ENCODE assay signal across 8 cellular contexts in the genomic region with DNA sequence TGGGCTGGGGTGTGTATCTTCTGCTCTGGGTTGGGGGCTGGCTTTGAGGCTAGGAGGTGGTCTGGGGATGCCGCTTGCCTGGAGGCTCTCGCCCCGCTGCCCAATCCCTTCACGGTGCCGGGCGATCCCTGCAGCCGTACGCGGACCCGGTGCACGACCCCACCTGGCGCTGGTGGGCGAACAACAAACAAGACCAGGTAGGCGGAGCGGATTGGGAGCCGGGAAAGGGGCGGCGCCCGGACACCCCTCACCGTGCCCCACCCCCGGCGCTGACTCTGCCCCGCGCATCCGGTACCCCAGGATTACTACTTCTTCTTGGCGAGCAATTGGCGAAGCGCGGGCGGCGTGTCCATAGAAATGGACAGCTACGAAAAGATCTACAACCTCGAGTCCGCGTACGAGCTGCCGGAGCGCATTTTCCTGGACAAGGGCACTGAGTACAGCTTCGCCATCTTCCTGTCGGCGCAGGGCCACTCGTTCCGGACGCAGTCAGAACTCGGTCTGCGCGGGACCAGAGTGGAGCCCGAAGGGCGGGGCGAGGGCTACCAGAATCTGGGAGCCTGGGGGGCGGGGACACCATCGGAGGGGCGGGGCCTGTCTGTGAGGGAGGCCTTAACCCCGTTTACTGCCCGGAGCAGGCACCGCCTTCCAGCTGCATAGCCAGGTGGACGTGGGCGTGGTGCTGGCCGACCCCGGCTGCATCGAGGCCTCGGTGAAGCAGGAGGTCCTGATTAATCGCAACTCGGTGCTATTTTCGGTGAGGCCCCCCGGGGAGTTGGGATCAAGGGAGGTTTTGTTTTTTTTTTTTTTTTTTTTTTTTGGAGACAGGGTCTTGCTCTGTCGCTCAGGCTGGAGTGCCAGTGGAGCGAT. TPM values are rescaled to one million over a fixed set of nuclear protein-coding genes. Genes with fewer than 3 reads are reported as not detected.
DNase-seq lines count a peak whose midpoint lies in the region; ATAC-seq and TF ChIP-seq lines count a peak whose summit lies in the region.

No MANE protein-coding gene starts in this region.

- no peaks in the 10 kb centered on the region for H4K20me1 ChIP-seq in HCT116 (ENCODE audit: insufficient read depth)

- TF ChIP-seq RAD21 in HCT116 (IDR thresholded peaks at IDR 0.05; ENCODE audit: low read depth): no peak

- H3K27ac Mint-ChIP-seq in CD8-positive, alpha-beta T cell: no peak overlapping the region
- peak overlapping the region; percentile 71 for H3K27ac Mint-ChIP-seq in activated CD4-positive, alpha-beta memory T cell treated with anti-CD3 and anti-CD28 coated beads for 36 hours
- H3K27ac Mint-ChIP-seq in effector memory CD8-positive, alpha-beta T cell: peak overlapping the region in 1 of 2 donors; percentile 63

- BruUV-seq in HCT116 (replicated peaks; lab: Mats Ljungman, UMichigan): no TSS peak

- ATAC-seq in CD8-positive, alpha-beta T cell: peak; percentile 64
- ATAC-seq in HCT116 (peak; percentile 80), GM18868 (IDR thresholded peaks at IDR 0.05; ENCODE audit: unreplicated experiment) (no peak)
- peak; percentile 57 for ATAC-seq in effector memory CD8-positive, alpha-beta T cell (replicated peaks)

- peak; percentile 23 to 70 (median 62) for DNase-seq in CD8-positive, alpha-beta T cell
- peak; percentile 58 for DNase-seq in HCT116 (ENCODE audit: low read depth, low spot score)
- DNase-seq in NCI-H510A treated with DMSO at 0.1 percent for 48 hours (lab: John Stamatoyannopoulos, UW): peak; percentile 79
- peak; percentile 94 for DNase-seq in activated CD4-positive, alpha-beta memory T cell treated with anti-CD3 and anti-CD28 coated beads for 36 hours
- DNase-seq in effector memory CD8-positive, alpha-beta T cell: peak; percentile 29 to 38 (median 36)
- DNase-seq in mesenteric fat pad (ENCODE audit: low spot score): peak; percentile 91
- DNase-seq in stimulated activated CD8-positive, alpha-beta memory T cell treated with anti-CD3 and anti-CD28 coated beads, Interleukin-2, amount 100 ng/mL, for 1 hour (ENCODE audit: low read depth in 2 of 2): peak; percentile 33 to 36

- H3K4me1 ChIP-seq in CD8-positive, alpha-beta T cell (ENCODE audit: insufficient read depth, low read length): peaks cover 10% of the 10 kb centered on the region
- H3K4me1 ChIP-seq in HCT116 (ENCODE audit: control insufficient read depth in 1 of 2, insufficient read depth in 2 of 2, low read length in 2 of 2): peaks cover 8 to 20% of the 10 kb centered on the region in 2 experiments; a peak in 3 of 4 replicates

- H3K36me3 ChIP-seq in CD8-positive, alpha-beta T cell (ENCODE audit: insufficient read depth, low read length): no peaks in the 10 kb centered on the region
- no peaks in the 10 kb centered on the region for H3K36me3 ChIP-seq in HCT116 (ENCODE audit: control insufficient read depth in 1 of 2, insufficient read depth in 2 of 2, low read length in 2 of 2)

- POLR2A ChIA-PET in CD8-positive, alpha-beta T cell (lab: Charles Lee): interaction anchor here (1.6 kb wide), 1 partner anchor 12 kb away, joined by 8 read pairs; a partner anchor contains a TSS
- POLR2A ChIA-PET in HCT116 (lab: Charles Lee): interaction anchor here (1.7 to 2.3 kb wide), 2 partner anchors 12 to 25 kb away, joined by 7 to 12 read pairs; a partner anchor contains a TSS
- POLR2A ChIA-PET in activated CD4-positive, alpha-beta memory T cell treated with anti-CD3 and anti-CD28 coated beads for 36 hours (lab: Charles Lee): interaction anchor here (0.9 to 2.1 kb wide), 3 partner anchors 12 to 25 kb away, joined by 3 to 8 read pairs (median 4); a partner anchor contains a TSS

- peak overlapping the region; percentile 81 for H3K4me3 Mint-ChIP-seq in CD8-positive, alpha-beta T cell
- peak overlapping the region; percentile 82 for H3K4me3 Mint-ChIP-seq in activated CD4-positive, alpha-beta memory T cell treated with anti-CD3 and anti-CD28 coated beads for 36 hours
- H3K4me3 Mint-ChIP-seq in effector memory CD8-positive, alpha-beta T cell: peak overlapping the region; percentile 70 to 77

- H3K27ac ChIP-seq in CD8-positive, alpha-beta T cell (ENCODE audit: low read depth, low read length): no peak overlapping the region
- H3K27ac ChIP-seq in HCT116 (ENCODE audit: low read depth, low read length): peak overlapping the region; percentile 74

- TF ChIP-seq POLR2A in HCT116 (IDR thresholded peaks at IDR 0.05; ENCODE audit: borderline replicate concordance, extremely low read depth, insufficient read depth, insufficient read length): no peak

- TF ChIP-seq CTCF in CD8-positive, alpha-beta T cell (IDR thresholded peaks at IDR 0.05): no peak
- no peak for TF ChIP-seq CTCF in HCT116 (IDR thresholded peaks at IDR 0.05 in 2 of 3, conservative IDR thresholded peaks at IDR 0.05 in 1 of 3; ENCODE audit: borderline replicate concordance in 1 of 3, insufficient read depth in 1 of 3, low read depth in 2 of 3, low read length in 2 of 3)

- H3K9me2 ChIP-seq in HCT116 (ENCODE audit: insufficient read depth): no peaks in the 10 kb centered on the region

- peaks cover 2% of the 10 kb centered on the region for H3K27me3 Mint-ChIP-seq in CD8-positive, alpha-beta T cell (ENCODE audit: low read depth)
- peaks cover 12% of the 10 kb centered on the region for H3K27me3 Mint-ChIP-seq in activated CD4-positive, alpha-beta memory T cell treated with anti-CD3 and anti-CD28 coated beads for 36 hours
- H3K27me3 Mint-ChIP-seq in effector memory CD8-positive, alpha-beta T cell: peaks cover 13 to 23% of the 10 kb centered on the region in 2 donors

- RAD21 ChIA-PET in HCT116 (lab: Charles Lee; ENCODE audit: low non-redundant PET in 1 of 2, low total read pairs in 2 of 2, uncharacterized antibody in 2 of 2, unreplicated experiment in 2 of 2): no interaction called here

- no peaks in the 10 kb centered on the region for H3K9me3 Mint-ChIP-seq in CD8-positive, alpha-beta T cell
- H3K9me3 Mint-ChIP-seq in activated CD4-positive, alpha-beta memory T cell treated with anti-CD3 and anti-CD28 coated beads for 36 hours: no peaks in the 10 kb centered on the region
- no peaks in the 10 kb centered on the region for H3K9me3 Mint-ChIP-seq in effector memory CD8-positive, alpha-beta T cell

- peak overlapping the region; percentile 46 for H3K9ac ChIP-seq in HCT116 (ENCODE audit: low read length)

- no peaks in the 10 kb centered on the region for H3K36me3 Mint-ChIP-seq in CD8-positive, alpha-beta T cell
- no peaks in the 10 kb centered on the region for H3K36me3 Mint-ChIP-seq in activated CD4-positive, alpha-beta memory T cell treated with anti-CD3 and anti-CD28 coated beads for 36 hours
- H3K36me3 Mint-ChIP-seq in effector memory CD8-positive, alpha-beta T cell (ENCODE audit: insufficient read depth): peaks cover 7% of the 10 kb centered on the region

- peak overlapping the region; percentile 92 for H2AFZ ChIP-seq in HCT116 (ENCODE audit: low read depth, low read length, poor library complexity, severe bottlenecking)

- no peaks in the 10 kb centered on the region for H3K79me2 ChIP-seq in HCT116 (ENCODE audit: insufficient read depth, low read length)

- H3K4me1 Mint-ChIP-seq in CD8-positive, alpha-beta T cell (ENCODE audit: low read depth): peaks cover 14% of the 10 kb centered on the region
- H3K4me1 Mint-ChIP-seq in activated CD4-positive, alpha-beta memory T cell treated with anti-CD3 and anti-CD28 coated beads for 36 hours (ENCODE audit: low read depth): peaks cover 8% of the 10 kb centered on the region
- H3K4me1 Mint-ChIP-seq in effector memory CD8-positive, alpha-beta T cell (ENCODE audit: low read depth in 2 of 2): peaks cover 13 to 14% of the 10 kb centered on the region in 2 donors

- CTCF ChIA-PET in CD8-positive, alpha-beta T cell (lab: Charles Lee): interaction anchor here (0.8 kb wide), 1 partner anchor 40 kb away, joined by 3 read pairs; no protein-coding TSS in a partner anchor
- CTCF ChIA-PET in HCT116 (lab: Charles Lee): interaction anchor here (1.0 kb wide), 1 partner anchor 26 kb away, joined by 3 read pairs; a partner anchor contains a TSS
- CTCF ChIA-PET in activated CD4-positive, alpha-beta memory T cell treated with anti-CD3 and anti-CD28 coated beads for 36 hours (lab: Charles Lee): interaction anchor here (0.6 to 1.9 kb wide), 4 partner anchors 12 to 119 kb away, joined by 3 to 8 read pairs (median 4); a partner anchor contains a TSS

- no peaks in the 10 kb centered on the region for H3K9me3 ChIP-seq in CD8-positive, alpha-beta T cell (ENCODE audit: low read length)
- no peaks in the 10 kb centered on the region for H3K9me3 ChIP-seq in HCT116 (ENCODE audit: control insufficient read depth in 1 of 2, insufficient read depth in 1 of 2, low read depth in 1 of 2, low read length in 2 of 2)

- no peaks in the 10 kb centered on the region for H3K27me3 ChIP-seq in CD8-positive, alpha-beta T cell (ENCODE audit: insufficient read depth, low read length)
- H3K27me3 ChIP-seq in HCT116 (ENCODE audit: insufficient read depth, low read length): peaks cover 11% of the 10 kb centered on the region; the same call in 1 of the 2 replicates

- H3K4me2 ChIP-seq in HCT116 (ENCODE audit: low read length): peak overlapping the region; percentile 99

- H3K4me3 ChIP-seq in CD8-positive, alpha-beta T cell (ENCODE audit: low read depth, low read length): peak overlapping the region; percentile 77
- peak overlapping the region; percentile 55 to 68 for H3K4me3 ChIP-seq in HCT116 (replicated peaks in 1 of 2; ENCODE audit: low read depth in 1 of 2, low read length in 2 of 2)

- intact Hi-C loops in CD8-positive, alpha-beta T cell (cut with DNase I, micrococcal nuclease): loop anchor here in 1 of 2 experiments (1.0 kb wide), 2 partner anchors 12 to 26 kb away; a partner anchor contains a TSS
- intact Hi-C loops in HCT116 (cut with micrococcal nuclease): no loop called here
- intact Hi-C loops in activated CD4-positive, alpha-beta memory T cell treated with anti-CD3 and anti-CD28 coated beads for 36 hours (cut with micrococcal nuclease): loop anchor here (1.0 kb wide), 1 partner anchor 26 kb away; no protein-coding TSS in a partner anchor

RNA-seq across cellular contexts. Expression of a gene that starts 12.1 kb away (rescaled TPM):
- total RNA-seq in CD8-positive, alpha-beta T cell: 10 to 100 TPM; 71.5 to 75.1 TPM
- 195 TPM for total RNA-seq in HCT116 (2021; ENCODE audit: unreplicated experiment)
- 287 and 325 TPM in 2 replicates for polyA plus RNA-seq in HCT116 (2012)
- 100 to 1,000 TPM; 214 to 224 TPM for total RNA-seq in activated CD4-positive, alpha-beta memory T cell treated with anti-CD3 and anti-CD28 coated beads for 36 hours
- total RNA-seq in mesenteric fat pad: 288 TPM

RNA-seq across cellular contexts. Expression of a gene that starts 25.5 kb away (rescaled TPM):
- under 1 TPM in 1 of 2 experiments, not detected in 1; 0.67 TPM for total RNA-seq in CD8-positive, alpha-beta T cell
- 0.47 TPM for total RNA-seq in HCT116 (2021; ENCODE audit: unreplicated experiment)
- 0.52 and 1.2 TPM in 2 replicates for polyA plus RNA-seq in HCT116 (2012)
- total RNA-seq in activated CD4-positive, alpha-beta memory T cell treated with anti-CD3 and anti-CD28 coated beads for 36 hours: 1 to 10 TPM in 1 of 2 experiments, under 1 TPM in 1; 0.41 to 1.2 TPM
- 1.0 TPM for total RNA-seq in mesenteric fat pad

RNA-seq across cellular contexts. Expression of a gene that starts 26.2 kb away (rescaled TPM):
- total RNA-seq in CD8-positive, alpha-beta T cell: under 1 TPM; 0.68 to 1.00 TPM
- total RNA-seq in HCT116 (2021; ENCODE audit: unreplicated experiment) (3.4 TPM), mesenteric fat pad (2.2 TPM)
- 1.7 and 2.3 TPM in 2 replicates for polyA plus RNA-seq in HCT116 (2012)
- total RNA-seq in activated CD4-positive, alpha-beta memory T cell treated with anti-CD3 and anti-CD28 coated beads for 36 hours: 1 to 10 TPM; 5.5 to 6.0 TPM

RNA-seq across cellular contexts. Expression of a gene that starts 26.7 kb away (rescaled TPM):
- 10 to 100 TPM; 15.3 TPM for total RNA-seq in CD8-positive, alpha-beta T cell
- total RNA-seq in HCT116 (2021; ENCODE audit: unreplicated experiment) (3.5 TPM), mesenteric fat pad (3.2 TPM)
- polyA plus RNA-seq in HCT116 (2012): 1.5 and 2.5 TPM in 2 replicates
- 1 to 10 TPM; 3.3 to 3.4 TPM for total RNA-seq in activated CD4-positive, alpha-beta memory T cell treated with anti-CD3 and anti-CD28 coated beads for 36 hours

RNA-seq across cellular contexts. Expression of a gene that starts 40.6 kb away (rescaled TPM):
- total RNA-seq in CD8-positive, alpha-beta T cell: 10 to 100 TPM; 28.2 to 29.3 TPM
- total RNA-seq in HCT116 (2021; ENCODE audit: unreplicated experiment) (33.8 TPM), mesenteric fat pad (11.8 TPM)
- polyA plus RNA-seq in HCT116 (2012): 38.7 and 44.5 TPM in 2 replicates
- 10 to 100 TPM; 29.8 to 31.9 TPM for total RNA-seq in activated CD4-positive, alpha-beta memory T cell treated with anti-CD3 and anti-CD28 coated beads for 36 hours

Comparison
In these comparisons a context has a peak if more than half of its experiments do, and no peak if none do; other contexts are left out.
1. DNase-seq: peak in every context shown above with its lines; median percentile 94 in activated CD4-positive, alpha-beta memory T cell treated with anti-CD3 and anti-CD28 coated beads for 36 hours; 91 in mesenteric fat pad; 79 in NCI-H510A treated with DMSO at 0.1 percent for 48 hours; 62 in CD8-positive, alpha-beta T cell; 58 in HCT116; 36 in effector memory CD8-positive, alpha-beta T cell; 34 in stimulated activated CD8-positive, alpha-beta memory T cell treated with anti-CD3 and anti-CD28 coated beads, Interleukin-2, amount 100 ng/mL, for 1 hour.